In genomic region chr10:86263209-86263608, GRCh38 we compare ENCODE assay signal across 22 cellular contexts.
DNase-seq lines count a peak whose midpoint lies in the region; ATAC-seq, FAIRE-seq and TF ChIP-seq lines count a peak whose summit lies in the region.
"Had no signal": no experiment of that assay in that cellular context is flagged by ENCODE, and none has a peak within 500 bp of the region (broad histone marks: within the 10 kb centered on the region; RNA-seq: fewer than 3 reads in every experiment).

No MANE protein-coding gene starts in this region.

- no peak overlapping the region for H2AK5ac ChIP-seq in H1 (ENCODE audit: low read depth, low read length)

- no peak for TF ChIP-seq RAD21 in H1 (IDR thresholded peaks at IDR 0.05 in 1 of 2, conservative IDR thresholded peaks at IDR 0.05 in 1 of 2; ENCODE audit: low read depth in 2 of 2, low read length in 2 of 2)

- TF ChIP-seq POLR2A in breast epithelium (IDR thresholded peaks at IDR 0.05) (no peak), H1 (IDR thresholded peaks at IDR 0.05; ENCODE audit: control extremely low read depth in 1 of 2, low read depth in 2 of 2, low read length in 2 of 2) (no peak), upper lobe of left lung (IDR thresholded peaks at IDR 0.05) (no peak)

- H3K4me1 ChIP-seq in breast epithelium (no peaks in the 10 kb centered on the region), mammary epithelial cell (ENCODE audit: insufficient read depth, low read length) (no peaks in the 10 kb centered on the region), H1 (replicated peaks in 1 of 4; ENCODE audit: control insufficient read depth in 3 of 4, insufficient read depth in 4 of 4, low read length in 3 of 4) (peaks cover 0 to 15% (median 7%) of the 10 kb centered on the region in 4 experiments; a peak in 6 of 7 replicates), upper lobe of left lung (peaks cover 0 to 18% (median 5%) of the 10 kb centered on the region in 4 donors)
- H3K4me1 ChIP-seq: gastrocnemius medialis had no signal

- H2BK12ac ChIP-seq in H1 (ENCODE audit: low read depth, low read length) = no peak overlapping the region

- H3K9me3 ChIP-seq in breast epithelium (no peaks in the 10 kb centered on the region), mammary epithelial cell (replicated peaks; ENCODE audit: insufficient read depth, low read length) (peaks cover 8% of the 10 kb centered on the region), H1 (ENCODE audit: insufficient read depth in 2 of 2, low read depth in 1 of 2, low read length in 1 of 2) (no peaks in the 10 kb centered on the region), upper lobe of left lung (no peaks in the 10 kb centered on the region)
- H3K9me3 ChIP-seq: gastrocnemius medialis had no signal

- H2AFZ ChIP-seq in mammary epithelial cell (ENCODE audit: low read depth, low read length) (no peak overlapping the region), H1 (ENCODE audit: low read length) (0 out of 2 replicates have a peak overlapping the region, but pooled peaks have one; percentile 39)

- H3K4me3 ChIP-seq in breast epithelium = peak overlapping the region in 2 of 3 donors; percentile 9 to 44
- no peak overlapping the region for H3K4me3 ChIP-seq in mammary epithelial cell (replicated peaks in 1 of 3; ENCODE audit: insufficient read depth in 1 of 3, low read depth in 2 of 3, low read length in 3 of 3)
- no peak overlapping the region for H3K4me3 ChIP-seq in H1 (ENCODE audit: extremely low read depth in 1 of 4, insufficient read depth in 2 of 4, low read depth in 3 of 4, low read length in 4 of 4)
- H3K4me3 ChIP-seq in upper lobe of left lung = peak overlapping the region in 1 of 4 donors; percentile 13
- H3K4me3 ChIP-seq: SK-N-MC, skin epidermis, tibial nerve had no signal

- WGBS in mammary epithelial cell (ENCODE audit: low coverage, missing lambda C conversion rate) = 41% methylated on average over 14 of the region's 27 CpGs
- WGBS in H1 (ENCODE audit: extremely low coverage in 1 of 2, insufficient coverage in 1 of 2, insufficient read length in 1 of 2, insufficient replicate concordance in 2 of 2, low coverage in 1 of 2, low lambda C conversion rate in 2 of 2, missing lambda C conversion rate in 1 of 2), 2 experiments = 82% methylated on average over 27 of the region's 27 CpGs; no CpG with 5 or more reads in 1 of the 2 experiments
- 40 to 70% methylated on average over 2 to 26 of the region's 27 CpGs for WGBS in upper lobe of left lung, 2 donors

- TF ChIP-seq EP300 in H1 (IDR thresholded peaks at IDR 0.05; ENCODE audit: borderline replicate concordance in 1 of 2, low read depth in 2 of 2, low read length in 2 of 2) (no peak), upper lobe of left lung (IDR thresholded peaks at IDR 0.05) (no peak)

- H2BK15ac ChIP-seq in H1 (ENCODE audit: low read length) = no peak overlapping the region

- no peaks in the 10 kb centered on the region for H3K36me3 Mint-ChIP-seq in progenitor cell of endocrine pancreas (ENCODE audit: insufficient read depth)
- no peaks in the 10 kb centered on the region for H3K36me3 Mint-ChIP-seq in activated naive CD8-positive, alpha-beta T cell treated with anti-CD3 and anti-CD28 coated beads, Interleukin-2, amount 50 U/mL, for 24 hours (ENCODE audit: low read depth)

- H3K4ac ChIP-seq in H1 (replicated peaks; ENCODE audit: insufficient read length, low read depth, low read length) = no peak overlapping the region

- BruUV-seq in mammary epithelial cell (replicated peaks; lab: Mats Ljungman, UMichigan) = no TSS peak

- no peak for FAIRE-seq in H1 (lab: Jason Lieb, UNC)
- no peak for FAIRE-seq in D721Med (lab: Jason Lieb, UNC)
- FAIRE-seq: GM12891, HTR-8/SVneo had no signal

- H2BK5ac ChIP-seq in H1 (ENCODE audit: low read depth, low read length) = no peak overlapping the region

- H3K9ac ChIP-seq in mammary epithelial cell (ENCODE audit: insufficient read depth, low read length) (no peak overlapping the region), H1 (replicated peaks in 1 of 4; ENCODE audit: extremely low read depth in 1 of 4, low read depth in 3 of 4, low read length in 3 of 4) (no peak overlapping the region)

- H3K4me2 ChIP-seq in mammary epithelial cell (ENCODE audit: insufficient read depth, low read depth, low read length) (no peak overlapping the region), H1 (ENCODE audit: insufficient read depth in 1 of 2, low read depth in 2 of 2, low read length in 2 of 2) (peak overlapping the region in 1 of 2 experiments; percentile 21; a peak in 2 of 4 replicates)

- no peak overlapping the region for H4K5ac ChIP-seq in H1 (ENCODE audit: insufficient read length, low read depth, low read length)

- H3K27ac ChIP-seq in breast epithelium (no peak overlapping the region), mammary epithelial cell (ENCODE audit: insufficient read depth, low read depth, low read length) (no peak overlapping the region), H1 (ENCODE audit: low read depth, low read length) (no peak overlapping the region), upper lobe of left lung (no peak overlapping the region)
- H3K27ac ChIP-seq: gastrocnemius medialis, SK-N-MC, skin epidermis, tibial nerve had no signal

- H3K4me3 Mint-ChIP-seq in progenitor cell of endocrine pancreas (ENCODE audit: low read depth) = no peak overlapping the region
- H3K4me3 Mint-ChIP-seq in activated naive CD8-positive, alpha-beta T cell treated with anti-CD3 and anti-CD28 coated beads, Interleukin-2, amount 50 U/mL, for 24 hours = no peak overlapping the region
- H3K4me3 Mint-ChIP-seq: activated naive CD4-positive, alpha-beta T cell treated with anti-CD3 and anti-CD28 coated beads for 36 hours; dendritic cell treated with granulocyte-macrophage colony-stimulating factor and Interleukin-4, amounts not matched to agents 40 ng/mL and 50 ng/mL, for 4 days had no signal

- CTCF ChIA-PET in mammary epithelial cell (lab: Charles Lee; ENCODE audit: low non-redundant PET) (no interaction called here), H1 (lab: Charles Lee; ENCODE audit: partially characterized antibody) (interaction anchor here (0.9 to 15.7 kb wide), 14 partner anchors 10 to 120 kb away, joined by 3 to 137 read pairs (median 6); no protein-coding TSS in a partner anchor)

- no peak overlapping the region for H3K14ac ChIP-seq in H1 (ENCODE audit: insufficient read length)

- H3K79me1 ChIP-seq in H1 (ENCODE audit: low read depth, low read length) = no peaks in the 10 kb centered on the region; the same call in 1 of the 2 replicates

- ATAC-seq in upper lobe of left lung (ENCODE audit: low FRiP score in 2 of 2) = no peak
- no peak for ATAC-seq in activated naive CD8-positive, alpha-beta T cell treated with anti-CD3 and anti-CD28 coated beads, Interleukin-2, amount 50 U/mL, for 24 hours
- ATAC-seq: gastrocnemius medialis, Panc1 had no signal

- H3K27me3 Mint-ChIP-seq in progenitor cell of endocrine pancreas = peaks cover 45% of the 10 kb centered on the region
- H3K27me3 Mint-ChIP-seq in activated naive CD8-positive, alpha-beta T cell treated with anti-CD3 and anti-CD28 coated beads, Interleukin-2, amount 50 U/mL, for 24 hours = peaks cover 31% of the 10 kb centered on the region

- H4K91ac ChIP-seq in H1 (replicated peaks; ENCODE audit: insufficient read length, low read length) = no peak overlapping the region

- H4K8ac ChIP-seq in H1 (ENCODE audit: extremely low read depth, insufficient read depth, low read length) = no peak overlapping the region

- intact Hi-C loops in breast epithelium (cut with DNase I; ENCODE audit: low total_unique reads) = loop anchor here (10.0 kb wide), 1 partner anchor 1568 kb away; no protein-coding TSS in a partner anchor
- intact Hi-C loops in mammary epithelial cell (cut with micrococcal nuclease) = no loop called here

- no peaks in the 10 kb centered on the region for H3K36me3 ChIP-seq in breast epithelium
- H3K36me3 ChIP-seq in mammary epithelial cell (ENCODE audit: insufficient read depth, low read length) = no peaks in the 10 kb centered on the region
- H3K36me3 ChIP-seq in H1 (ENCODE audit: control insufficient read depth in 2 of 4, insufficient read depth in 4 of 4, low read length in 3 of 4) = no peaks in the 10 kb centered on the region
- no peaks in the 10 kb centered on the region for H3K36me3 ChIP-seq in upper lobe of left lung
- H3K36me3 ChIP-seq: gastrocnemius medialis, tibial nerve had no signal

- dilution Hi-C loops in mammary epithelial cell (cut with HindIII; ENCODE audit: low sequenced_read_pairs) = no loop called here

- H3K79me2 ChIP-seq in mammary epithelial cell (ENCODE audit: insufficient read depth, low read length) (no peaks in the 10 kb centered on the region), H1 (ENCODE audit: control insufficient read depth in 1 of 2, insufficient read depth in 2 of 2, low read length in 2 of 2) (no peaks in the 10 kb centered on the region)

- H3K4me1 Mint-ChIP-seq in progenitor cell of endocrine pancreas (ENCODE audit: low read depth) = no peaks in the 10 kb centered on the region
- H3K4me1 Mint-ChIP-seq in activated naive CD8-positive, alpha-beta T cell treated with anti-CD3 and anti-CD28 coated beads, Interleukin-2, amount 50 U/mL, for 24 hours = no peaks in the 10 kb centered on the region

- H3K23ac ChIP-seq in H1 (ENCODE audit: insufficient read length) = no peak overlapping the region

- no peak overlapping the region for H3K18ac ChIP-seq in H1 (ENCODE audit: extremely low read depth, low read length)

- H2BK20ac ChIP-seq in H1 (ENCODE audit: low read length) = no peak overlapping the region

- DNase-seq in breast epithelium (ENCODE audit: low spot score in 2 of 2) = no peak
- no peak for DNase-seq in mammary epithelial cell
- peak in 1 of 2 experiments; percentile 50 for DNase-seq in H1 (ENCODE audit: low read depth in 1 of 2, low spot score in 2 of 2)
- DNase-seq in progenitor cell of endocrine pancreas (ENCODE audit: low spot score, unreplicated experiment) = peak; percentile 5
- DNase-seq in upper lobe of left lung = peak; percentile 15 to 78
- no peak for DNase-seq in D721Med (ENCODE audit: insufficient read length, low spot score)
- no peak for DNase-seq in activated naive CD8-positive, alpha-beta T cell treated with anti-CD3 and anti-CD28 coated beads, Interleukin-2, amount 50 U/mL, for 24 hours
- no peak for DNase-seq in cortex of kidney (lab: John Stamatoyannopoulos, UW)
- DNase-seq: activated CD4-positive, CD25-positive, alpha-beta regulatory T cell treated with anti-CD3 and anti-CD28 coated beads, Interleukin-2, amount 50 U/mL, for 72 hours; activated naive CD4-positive, alpha-beta T cell treated with anti-CD3 and anti-CD28 coated beads for 36 hours; DMS 273 treated with DMSO at 0.1 percent for 48 hours; gastrocnemius medialis; GF-D8; NCI-H2171; stimulated activated CD4-positive, alpha-beta T cell treated with anti-CD3 and anti-CD28 coated beads, Interleukin-4, amount 100 ng/mL, for 4 hours had no signal

- no peak overlapping the region for H3K56ac ChIP-seq in H1 (replicated peaks; ENCODE audit: insufficient read length, low read depth, low read length)

- no peaks in the 10 kb centered on the region; the same call in 1 of the 2 replicates for H3K23me2 ChIP-seq in H1 (ENCODE audit: low read depth, low read length)

- H3K27me3 ChIP-seq in breast epithelium = no peaks in the 10 kb centered on the region
- no peaks in the 10 kb centered on the region for H3K27me3 ChIP-seq in mammary epithelial cell (ENCODE audit: insufficient read depth, low read length)
- peaks cover 0 to 10% (median 4%) of the 10 kb centered on the region in 4 experiments; a peak in 5 of 7 replicates for H3K27me3 ChIP-seq in H1 (replicated peaks in 1 of 4; ENCODE audit: control insufficient read depth in 3 of 4, extremely low read depth in 1 of 4, insufficient read depth in 3 of 4, low read length in 3 of 4)
- peaks cover 0 to 5% (median 0%) of the 10 kb centered on the region in 4 donors for H3K27me3 ChIP-seq in upper lobe of left lung
- H3K27me3 ChIP-seq: tibial nerve had no signal

- H4K20me1 ChIP-seq in mammary epithelial cell (ENCODE audit: insufficient read depth, low read length) (no peaks in the 10 kb centered on the region), H1 (replicated peaks in 1 of 2; ENCODE audit: control insufficient read depth in 1 of 2, insufficient read depth in 2 of 2, low read length in 2 of 2) (no peaks in the 10 kb centered on the region)

- no peaks in the 10 kb centered on the region for H3K9me3 Mint-ChIP-seq in progenitor cell of endocrine pancreas (ENCODE audit: low read depth)
- H3K9me3 Mint-ChIP-seq in activated naive CD8-positive, alpha-beta T cell treated with anti-CD3 and anti-CD28 coated beads, Interleukin-2, amount 50 U/mL, for 24 hours = no peaks in the 10 kb centered on the region
- H3K9me3 Mint-ChIP-seq: activated naive CD4-positive, alpha-beta T cell treated with anti-CD3 and anti-CD28 coated beads for 36 hours; dendritic cell treated with granulocyte-macrophage colony-stimulating factor and Interleukin-4, amounts not matched to agents 40 ng/mL and 50 ng/mL, for 4 days had no signal

- POLR2A ChIA-PET in H1 (lab: Charles Lee; ENCODE audit: partially characterized antibody) = interaction anchor here (1.6 to 1.9 kb wide), 2 partner anchors 10 to 127 kb away, joined by 3 to 7 read pairs; no protein-coding TSS in a partner anchor

- no peak overlapping the region for H3K27ac Mint-ChIP-seq in progenitor cell of endocrine pancreas
- no peak overlapping the region for H3K27ac Mint-ChIP-seq in activated naive CD8-positive, alpha-beta T cell treated with anti-CD3 and anti-CD28 coated beads, Interleukin-2, amount 50 U/mL, for 24 hours
- H3K27ac Mint-ChIP-seq: activated naive CD4-positive, alpha-beta T cell treated with anti-CD3 and anti-CD28 coated beads for 36 hours; dendritic cell treated with granulocyte-macrophage colony-stimulating factor and Interleukin-4, amounts not matched to agents 40 ng/mL and 50 ng/mL, for 4 days had no signal

- no peak overlapping the region for H2BK120ac ChIP-seq in H1 (replicated peaks; ENCODE audit: low read depth, low read length)

- in situ Hi-C loops in mammary epithelial cell (cut with MboI; ENCODE audit: low sequenced_read_pairs in 2 of 2) = no loop called here

- TF ChIP-seq CTCF in breast epithelium (IDR thresholded peaks at IDR 0.05) (no peak), mammary epithelial cell (conservative IDR thresholded peaks at IDR 0.05 in 1 of 2, IDR thresholded peaks at IDR 0.05 in 1 of 2; ENCODE audit: extremely low read depth in 1 of 2, insufficient read depth in 1 of 2, low read depth in 1 of 2, low read length in 2 of 2) (no peak), H1 (IDR thresholded peaks at IDR 0.05; ENCODE audit: control extremely low read depth in 1 of 3, insufficient read depth in 1 of 3, low read depth in 1 of 3, low read length in 3 of 3) (no peak), progenitor cell of endocrine pancreas (IDR thresholded peaks at IDR 0.05; ENCODE audit: unreplicated experiment) (no peak), upper lobe of left lung (IDR thresholded peaks at IDR 0.05) (no peak), D721Med (IDR thresholded peaks at IDR 0.05; ENCODE audit: insufficient read depth, missing control alignments) (no peak)

Comparison
In these comparisons a context has a peak if more than half of its experiments do, and no peak if none do; other contexts are left out.
1. H3K4me3 ChIP-seq: peak in breast epithelium (2 of 3); none in mammary epithelial cell (0 of 3) and H1 (0 of 4).
2. DNase-seq: peak in progenitor cell of endocrine pancreas (single experiment) and upper lobe of left lung (2 of 2); none in breast epithelium (0 of 2), mammary epithelial cell (single experiment), D721Med (single experiment), activated naive CD8-positive, alpha-beta T cell treated with anti-CD3 and anti-CD28 coated beads, Interleukin-2, amount 50 U/mL, for 24 hours (single experiment) and cortex of kidney (single experiment).